Comparison of ENCODE assay signal across 12 cellular contexts in the genomic region with DNA sequence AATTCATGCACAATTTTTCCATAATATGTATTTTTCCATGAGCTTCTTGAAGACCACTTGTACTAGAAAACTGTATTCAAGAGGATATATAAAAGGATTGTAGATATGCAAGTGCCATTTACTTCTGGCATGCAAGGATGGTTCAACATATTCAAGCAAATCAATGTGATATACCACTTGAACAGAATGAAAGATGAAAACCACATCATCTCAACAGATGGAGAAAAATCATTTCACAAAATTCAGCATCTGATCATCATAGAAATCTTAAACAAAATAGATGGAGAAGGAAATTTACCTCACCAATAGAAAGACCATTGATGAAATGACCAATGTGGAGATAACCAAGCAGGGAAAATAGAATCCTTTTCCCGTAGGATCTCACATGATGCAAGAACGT. TPM values are rescaled to one million over a fixed set of nuclear protein-coding genes. Genes with fewer than 3 reads are reported as not detected.
"Had no signal": no experiment of that assay in that cellular context is flagged by ENCODE, and none has a peak within 500 bp of the region (broad histone marks: within the 10 kb centered on the region; RNA-seq: fewer than 3 reads in every experiment).

No MANE protein-coding gene starts in this region.

- H3K4me3 Mint-ChIP-seq: GM23338, H9, HFFc6 had no signal

- H3K27ac ChIP-seq: GM23248 had no signal

- H3K27ac Mint-ChIP-seq: GM23338, H9, HFFc6 had no signal

- H3K4me2 ChIP-seq: GM23338 had no signal

- H3K9me3 ChIP-seq: HAP-1 had no signal

- H3K4me1 ChIP-seq: HAP-1 had no signal

- H3K4me3 ChIP-seq: GM23248, GM23338, HAP-1 had no signal

- DNase-seq: GM23248, GOT3, H7, H9, HCEC 1CT, HFFc6 had no signal

- H3K36me3 ChIP-seq: HAP-1 had no signal

- H2AFZ ChIP-seq: GM23248, GM23338 had no signal

- H3K9ac ChIP-seq: GM23248 had no signal

- ATAC-seq: GM23338, HCT116 had no signal

- FAIRE-seq: H1, H54 had no signal

RNA-seq across cellular contexts. Expression of gene ERVV-1, which starts 45.9 kb away (rescaled TPM):
- total RNA-seq: GM23248, H1, H4, H9, HFFc6 had no signal
- polyA plus RNA-seq: GM23248, H1 had no signal
